In genomic region chr5:9692576-9692975, GRCh38 we compare ENCODE assay signal across 21 cellular contexts.
A peak's percentile ranks its signal among the peaks of the same experiment; 100 is the strongest.
DNase-seq lines count a peak whose midpoint lies in the region; ATAC-seq, FAIRE-seq and TF ChIP-seq lines count a peak whose summit lies in the region.
"Had no signal": no experiment of that assay in that cellular context is flagged by ENCODE, and none has a peak within 500 bp of the region (broad histone marks: within the 10 kb centered on the region; RNA-seq: fewer than 3 reads in every experiment).

No MANE protein-coding gene starts in this region.

- H3K56ac ChIP-seq in IMR-90 (ENCODE audit: extremely low read depth, insufficient read depth, low read length), result no peak overlapping the region

- H3K79me2 ChIP-seq in K562 (ENCODE audit: control insufficient read depth, insufficient read depth, low read length), result no peaks in the 10 kb centered on the region

- FAIRE-seq in A549 (lab: Jason Lieb, UNC), result no peak
- no peak for FAIRE-seq in K562 (lab: Jason Lieb, UNC)
- FAIRE-seq: A204.1, GM12891, GM18507 had no signal

- TF ChIP-seq RAD21 in A549 (conservative IDR thresholded peaks at IDR 0.05 in 1 of 2, IDR thresholded peaks at IDR 0.05 in 1 of 2) (no peak), IMR-90 (IDR thresholded peaks at IDR 0.05; ENCODE audit: low read length) (no peak), K562 (CRISPR knock-in tag; conservative IDR thresholded peaks at IDR 0.05 in 1 of 2, IDR thresholded peaks at IDR 0.05 in 1 of 2) (no peak)

- in situ Hi-C loops in IMR-90 (cut with MboI; ENCODE audit: low sequenced_read_pairs), result no loop called here
- in situ Hi-C loops in K562 (cut with MboI), result no loop called here

- no TSS peak for BruUV-seq in IMR-90 (replicated peaks; lab: Mats Ljungman, UMichigan)
- no TSS peak for BruUV-seq in K562 (replicated peaks; lab: Mats Ljungman, UMichigan)

- H3K4me2 ChIP-seq in A549, result no peak overlapping the region
- H3K4me2 ChIP-seq in IMR-90 (ENCODE audit: low read depth, low read length), result no peak overlapping the region
- H3K4me2 ChIP-seq in K562 (ENCODE audit: insufficient read depth, low read length), result no peak overlapping the region
- H3K4me2 ChIP-seq: GM23338 had no signal

- H3K36me3 ChIP-seq in IMR-90 (ENCODE audit: control insufficient read depth, insufficient read depth, low read length) (no peaks in the 10 kb centered on the region), K562 (ENCODE audit: control insufficient read depth, insufficient read depth, low read length) (no peaks in the 10 kb centered on the region)
- H3K36me3 ChIP-seq in effector memory CD4-positive, alpha-beta T cell (ENCODE audit: control insufficient read depth, insufficient read depth, low read length), result no peaks in the 10 kb centered on the region

- DNase-seq in A549 (ENCODE audit: low read depth in 1 of 2, low spot score in 1 of 2), result no peak
- DNase-seq in IMR-90, result peak; percentile 42
- DNase-seq in K562 (ENCODE audit: extremely low read depth in 1 of 4, low spot score in 3 of 4), result no peak
- DNase-seq in iPS-NIHi7 (ENCODE audit: extremely low spot score), result peak; percentile 4
- no peak for DNase-seq in activated CD4-positive, alpha-beta T cell treated with anti-CD3 and anti-CD28 coated beads, Interleukin-2, amount 50 U/mL, for 48 hours
- DNase-seq in coronary artery (ENCODE audit: low spot score), result no peak
- no peak for DNase-seq in glomerular visceral epithelial cell (ENCODE audit: extremely low spot score)
- no peak for DNase-seq in effector memory CD4-positive, alpha-beta T cell
- DNase-seq: C1 segment of cervical spinal cord; CD4-positive, alpha-beta memory T cell; COR-L47; DMS153; DND-41; GF-D8; H9 had no signal

- no peak overlapping the region for H3K27ac ChIP-seq in A549
- H3K27ac ChIP-seq in IMR-90 (ENCODE audit: insufficient read depth, low read length), result no peak overlapping the region
- H3K27ac ChIP-seq in K562 (ENCODE audit: extremely low read depth, low read depth, low read length), result no peak overlapping the region
- no peak overlapping the region for H3K27ac ChIP-seq in coronary artery
- H3K27ac ChIP-seq in effector memory CD4-positive, alpha-beta T cell (ENCODE audit: insufficient read depth, low read length, poor library complexity, severe bottlenecking), result no peak overlapping the region
- H3K27ac ChIP-seq: 22Rv1 had no signal

- no peaks in the 10 kb centered on the region for H3K79me1 ChIP-seq in IMR-90 (ENCODE audit: low read depth in 1 of 2, low read length in 2 of 2)

- TF ChIP-seq CTCF in A549 (IDR thresholded peaks at IDR 0.05) (no peak), IMR-90 (conservative IDR thresholded peaks at IDR 0.05; ENCODE audit: low read depth, low read length) (no peak), K562 (IDR thresholded peaks at IDR 0.05 in 2 of 3, conservative IDR thresholded peaks at IDR 0.05 in 1 of 3; ENCODE audit: insufficient read depth in 2 of 3, low read depth in 1 of 3, low read length in 3 of 3) (no peak), coronary artery (IDR thresholded peaks at IDR 0.05) (no peak)

- WGBS in A549 (ENCODE audit: missing lambda C conversion rate), result 17% methylated on average over 3 of the region's 3 CpGs
- WGBS in IMR-90 (ENCODE audit: extremely low coverage in 2 of 2, insufficient read length in 1 of 2), 2 experiments, result no CpG with 5 or more reads among the region's 3 CpGs
- 2% methylated on average over 3 of the region's 3 CpGs for WGBS in K562 (ENCODE audit: insufficient coverage, low coverage, missing lambda C conversion rate)

- ATAC-seq in A549 (no peak), IMR-90 (ENCODE audit: low read depth) (no peak), K562 (no peak)
- ATAC-seq: GM23338, HCT116 had no signal

- no peaks in the 10 kb centered on the region for H3K27me3 ChIP-seq in IMR-90 (ENCODE audit: control insufficient read depth, insufficient read depth, low read length)
- no peaks in the 10 kb centered on the region for H3K27me3 ChIP-seq in K562 (ENCODE audit: control insufficient read depth in 2 of 2, insufficient read depth in 2 of 2, low read length in 2 of 2)
- H3K27me3 ChIP-seq in effector memory CD4-positive, alpha-beta T cell (replicated peaks; ENCODE audit: control insufficient read depth, insufficient read depth, low read length, poor library complexity, severe bottlenecking), result no peaks in the 10 kb centered on the region

- CTCF ChIA-PET in A549 (lab: Yijun Ruan, JAX), result no interaction called here
- CTCF ChIA-PET in IMR-90 (lab: Yijun Ruan, JAX), result no interaction called here
- CTCF ChIA-PET in K562 (lab: Yijun Ruan, JAX; ENCODE audit: low intra/inter-chr PET ratio), result no interaction called here

- no peak for TF ChIP-seq POLR2A in A549 (IDR thresholded peaks at IDR 0.05; ENCODE audit: low read length)
- TF ChIP-seq POLR2A in IMR-90 (IDR thresholded peaks at IDR 0.05; ENCODE audit: low read depth, low read length), result no peak
- TF ChIP-seq POLR2A in K562 (conservative IDR thresholded peaks at IDR 0.05), result no peak

- no peak overlapping the region for H4K91ac ChIP-seq in IMR-90 (ENCODE audit: insufficient read depth, low read depth, low read length)

- dilution Hi-C loops in IMR-90 (cut with HindIII; ENCODE audit: low sequenced_read_pairs, unreplicated experiment), result no loop called here

- H3K4ac ChIP-seq in IMR-90 (ENCODE audit: low read depth, low read length), result peak overlapping the region; percentile 82; the same call in 1 of the 2 replicates

- TF ChIP-seq EP300 in A549 (IDR thresholded peaks at IDR 0.05) (no peak), K562 (IDR thresholded peaks at IDR 0.05; ENCODE audit: low read length) (no peak)

- H3K4me1 ChIP-seq in A549 (no peaks in the 10 kb centered on the region), IMR-90 (ENCODE audit: control insufficient read depth, insufficient read depth, low read length) (no peaks in the 10 kb centered on the region), K562 (replicated peaks in 1 of 2; ENCODE audit: control insufficient read depth in 2 of 2, insufficient read depth in 2 of 2, low read length in 2 of 2) (no peaks in the 10 kb centered on the region)
- H3K4me1 ChIP-seq in effector memory CD4-positive, alpha-beta T cell (ENCODE audit: control insufficient read depth, insufficient read depth, low read length, poor library complexity, severe bottlenecking), result no peaks in the 10 kb centered on the region

- no peak overlapping the region for H2AK5ac ChIP-seq in IMR-90 (ENCODE audit: low read depth, low read length)

- intact Hi-C loops in IMR-90 (cut with micrococcal nuclease), result no loop called here
- intact Hi-C loops in K562 (cut with micrococcal nuclease), result no loop called here

- no peaks in the 10 kb centered on the region for H3K9me3 ChIP-seq in A549
- no peaks in the 10 kb centered on the region for H3K9me3 ChIP-seq in IMR-90 (ENCODE audit: control insufficient read depth, insufficient read depth, low read length)
- H3K9me3 ChIP-seq in K562 (replicated peaks; ENCODE audit: control insufficient read depth, insufficient read depth, low read depth, low read length), result no peaks in the 10 kb centered on the region
- H3K9me3 ChIP-seq in effector memory CD4-positive, alpha-beta T cell (ENCODE audit: control insufficient read depth, low read length), result no peaks in the 10 kb centered on the region

- no peaks in the 10 kb centered on the region for H4K20me1 ChIP-seq in IMR-90 (ENCODE audit: insufficient read depth, low read length)
- H4K20me1 ChIP-seq in K562 (replicated peaks; ENCODE audit: control insufficient read depth, insufficient read depth, low read length), result no peaks in the 10 kb centered on the region

- no peak overlapping the region for H4K5ac ChIP-seq in IMR-90 (ENCODE audit: low read depth, low read length)

- peak overlapping the region; percentile 84; the same call in 1 of the 2 replicates for H2BK20ac ChIP-seq in IMR-90 (ENCODE audit: low read depth, low read length)

- H3K14ac ChIP-seq in IMR-90 (replicated peaks; ENCODE audit: low read depth, low read length), result peak overlapping the region; percentile 13; the same call in 1 of the 2 replicates

- no peak overlapping the region for H2BK5ac ChIP-seq in IMR-90 (ENCODE audit: low read depth, low read length, poor library complexity, severe bottlenecking)

- H3K4me3 ChIP-seq in A549 (no peak overlapping the region), IMR-90 (ENCODE audit: insufficient read depth, low read depth, low read length) (no peak overlapping the region), K562 (no peak overlapping the region), coronary artery (no peak overlapping the region)
- H3K4me3 ChIP-seq in effector memory CD4-positive, alpha-beta T cell (ENCODE audit: insufficient read depth, low read depth, low read length, poor library complexity, severe bottlenecking), result no peak overlapping the region
- H3K4me3 ChIP-seq: GM23338 had no signal

- H4K8ac ChIP-seq in IMR-90 (ENCODE audit: low read depth in 2 of 2, low read length in 2 of 2), result peak overlapping the region in 1 of 2 experiments; percentile 6; a peak in 1 of 4 replicates

- H2BK120ac ChIP-seq in IMR-90 (ENCODE audit: low read depth, low read length), result peak overlapping the region; percentile 44

- no peak overlapping the region for H3K9ac ChIP-seq in IMR-90 (ENCODE audit: low read depth, low read length)
- H3K9ac ChIP-seq in K562 (ENCODE audit: insufficient read depth in 1 of 2, low read depth in 2 of 2, low read length in 2 of 2), result no peak overlapping the region

- 0 out of 3 replicates have a peak overlapping the region, but pooled peaks have one; percentile 68 for H2BK15ac ChIP-seq in IMR-90 (ENCODE audit: low read depth, low read length)

- no peaks in the 10 kb centered on the region for H3K9me1 ChIP-seq in IMR-90 (ENCODE audit: insufficient read depth, low read length)
- no peaks in the 10 kb centered on the region for H3K9me1 ChIP-seq in K562 (ENCODE audit: control insufficient read depth, insufficient read depth, low read length)

- H2AK9ac ChIP-seq in IMR-90 (replicated peaks; ENCODE audit: low read depth, low read length, poor library complexity), result peak overlapping the region; percentile 7

- POLR2A ChIA-PET in A549 (lab: Yijun Ruan, JAX), result no interaction called here
- POLR2A ChIA-PET in IMR-90 (lab: Charles Lee; ENCODE audit: unreplicated experiment), result no interaction called here
- POLR2A ChIA-PET in K562 (lab: Yijun Ruan, JAX), result no interaction called here

- H3K18ac ChIP-seq in IMR-90 (ENCODE audit: low read depth, low read length), result peak overlapping the region; percentile 50; the same call in 1 of the 2 replicates

- peak overlapping the region; percentile 73 for H2AFZ ChIP-seq in IMR-90 (replicated peaks; ENCODE audit: low read length, poor library complexity)
- no peak overlapping the region for H2AFZ ChIP-seq in K562 (ENCODE audit: low read depth, low read length)
- H2AFZ ChIP-seq: GM23338 had no signal

- peak overlapping the region; percentile 56; the same call in 1 of the 2 replicates for H3K23ac ChIP-seq in IMR-90 (ENCODE audit: low read depth, low read length)

TF ChIP-seq in A549, 52 proteins besides CTCF, POLR2A, EP300 and RAD21:
- TF ChIP-seq RNF2 (IDR thresholded peaks at IDR 0.05; ENCODE audit: borderline replicate concordance, low read depth) (no peak), MAFK (IDR thresholded peaks at IDR 0.05; ENCODE audit: partially characterized antibody) (peak; percentile 33)

TF ChIP-seq in IMR-90, 13 proteins besides CTCF, POLR2A, EP300 and RAD21 (continues in another document):
- TF ChIP-seq BHLHE40 (IDR thresholded peaks at IDR 0.05; ENCODE audit: low read depth, low read length), result no peak
- TF ChIP-seq MAFK (IDR thresholded peaks at IDR 0.05; ENCODE audit: low read depth, low read length), result peak; percentile 65

TF ChIP-seq in K562, 482 proteins besides CTCF, POLR2A, EP300 and RAD21 (continues in another document):
- no peak for TF ChIP-seq ARID2 (IDR thresholded peaks at IDR 0.05)

Comparison
In these comparisons a context has a peak if more than half of its experiments do, and no peak if none do; other contexts are left out.
1. DNase-seq: peak in IMR-90 (single experiment) and iPS-NIHi7 (single experiment); none in A549 (0 of 2), K562 (0 of 4), activated CD4-positive, alpha-beta T cell treated with anti-CD3 and anti-CD28 coated beads, Interleukin-2, amount 50 U/mL, for 48 hours (0 of 2), coronary artery (single experiment), glomerular visceral epithelial cell (single experiment) and effector memory CD4-positive, alpha-beta T cell (0 of 3).
2. Of the 35 proteins assayed by ChIP-seq in both K562 and A549: peak only in K562: none; only in A549: MAFK; in both: none; in neither: 34.